8 cellular contexts compared by ENCODE assay signal in the genomic region with DNA sequence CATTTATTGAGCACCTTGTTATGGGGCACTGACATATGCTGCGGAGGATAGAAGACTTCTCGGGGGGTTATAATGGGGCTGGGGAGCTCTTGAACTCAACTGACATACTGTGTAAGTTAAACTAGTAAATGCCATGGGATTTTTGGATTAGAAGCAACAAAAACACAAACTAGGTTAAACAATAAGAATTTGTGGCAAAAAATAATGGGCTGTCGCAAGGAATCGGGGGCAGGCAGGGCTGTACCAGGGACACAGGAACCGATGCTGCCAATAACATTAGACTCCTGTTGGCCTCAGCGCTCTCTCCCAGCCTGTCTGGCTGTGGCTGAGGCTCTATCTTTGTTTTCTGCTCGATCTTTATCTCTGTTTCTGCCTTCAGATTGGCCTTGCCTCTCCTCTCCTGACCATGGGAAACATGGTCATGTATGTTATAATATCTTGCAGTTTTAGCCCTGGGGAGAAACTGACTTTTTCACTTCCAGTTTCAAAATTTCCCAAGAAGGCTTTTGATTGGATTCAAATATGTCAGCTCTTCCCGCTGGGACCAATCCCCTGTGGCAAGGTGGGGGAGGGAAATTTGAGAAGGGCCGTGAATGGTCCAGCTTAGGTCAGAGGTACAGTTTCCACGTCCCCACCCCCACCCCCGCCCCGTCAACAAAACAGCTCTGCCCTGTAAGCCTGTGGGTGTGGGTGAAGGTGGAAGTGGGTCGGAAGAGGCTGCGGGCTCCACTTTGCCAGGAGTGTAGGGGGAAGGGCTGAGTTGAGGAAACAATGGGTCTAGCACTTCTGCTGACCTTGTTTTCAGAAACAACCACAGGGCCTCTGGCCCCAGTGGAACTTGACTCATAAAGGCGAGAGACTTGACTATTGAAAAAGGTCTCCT.
DNase-seq lines count a peak whose midpoint lies in the region; ATAC-seq and TF ChIP-seq lines count a peak whose summit lies in the region.

No MANE protein-coding gene starts in this region.

- ATAC-seq in GM19372 (IDR thresholded peaks at IDR 0.05; ENCODE audit: low read depth, unreplicated experiment) (peak; percentile 38), HG03460 (IDR thresholded peaks at IDR 0.05; ENCODE audit: unreplicated experiment) (peak; percentile 52), gastroesophageal sphincter (peak; percentile 49)

- no peaks in the 10 kb centered on the region for H3K9me3 ChIP-seq in gastroesophageal sphincter

- 17 to 35% methylated on average over 7 to 11 of the region's 15 CpGs for WGBS in gastroesophageal sphincter (ENCODE audit: low coverage in 1 of 2), 2 donors
- 31% methylated on average over 15 of the region's 15 CpGs for WGBS in urinary bladder

- TF ChIP-seq EP300 in gastroesophageal sphincter (IDR thresholded peaks at IDR 0.05), result no peak

- DNase-seq in CD1c-positive myeloid dendritic cell (ENCODE audit: extremely low spot score) (peak; percentile 95), RPMI8226 (peak; percentile 99), activated gamma-delta T cell treated with Interleukin-2 at 50 U/mL for 16 hours (peak; percentile 62), nucleus accumbens (lab: John Stamatoyannopoulos, UW) (peak in 45 of 56 donors; percentile 12 to 66 (median 40))

- H3K4me3 ChIP-seq in gastroesophageal sphincter, result peak overlapping the region in 1 of 2 donors; percentile 48
- H3K4me3 ChIP-seq in urinary bladder (ENCODE audit: low read depth, low read length), result no peak overlapping the region

- no peak for TF ChIP-seq POLR2A in gastroesophageal sphincter (IDR thresholded peaks at IDR 0.05)

- no peak for TF ChIP-seq CTCF in gastroesophageal sphincter (IDR thresholded peaks at IDR 0.05)

- H3K27me3 ChIP-seq in gastroesophageal sphincter, result no peaks in the 10 kb centered on the region

- H3K4me1 ChIP-seq in gastroesophageal sphincter (peaks cover 11 to 69% (median 52%) of the 10 kb centered on the region in 3 donors), urinary bladder (ENCODE audit: insufficient read depth) (no peaks in the 10 kb centered on the region)

- H3K27ac ChIP-seq in gastroesophageal sphincter, result peak overlapping the region; percentile 76 to 90 (median 88)
- peak overlapping the region; percentile 63 for H3K27ac ChIP-seq in urinary bladder (ENCODE audit: low read depth)

- H3K36me3 ChIP-seq in gastroesophageal sphincter, result no peaks in the 10 kb centered on the region
- no peaks in the 10 kb centered on the region for H3K36me3 ChIP-seq in urinary bladder (ENCODE audit: insufficient read depth)

Comparison
In these comparisons a context has a peak if more than half of its experiments do, and no peak if none do; other contexts are left out.
1. DNase-seq: peak in every context shown above with its lines; median percentile 99 in RPMI8226; 95 in CD1c-positive myeloid dendritic cell; 62 in activated gamma-delta T cell treated with Interleukin-2 at 50 U/mL for 16 hours; 40 in nucleus accumbens.